ENCODE assay signal across 7 cellular contexts in genomic region chr5:176611435-176611834, GRCh38. TPM values are rescaled to one million over a fixed set of nuclear protein-coding genes. Genes with fewer than 3 reads are reported as not detected.
DNase-seq lines count a peak whose midpoint lies in the region; ATAC-seq and TF ChIP-seq lines count a peak whose summit lies in the region.

No MANE protein-coding gene starts in this region.

- intact Hi-C loops in MCF 10A (cut with micrococcal nuclease) (loop anchor here (1.0 kb wide), 1 partner anchor 36 kb away; the partner anchor contains the start of gene TSPAN17), stomach (cut with DNase I; ENCODE audit: low total_unique reads) (no loop called here)

- H3K36me3 Mint-ChIP-seq in MCF 10A (ENCODE audit: insufficient read depth, unreplicated experiment), result no peaks in the 10 kb centered on the region

- H3K4me3 Mint-ChIP-seq in MCF 10A (ENCODE audit: unreplicated experiment), result no peak overlapping the region

- no peak for TF ChIP-seq EP300 in stomach (IDR thresholded peaks at IDR 0.05)

- H3K36me3 ChIP-seq in SJSA1 (no peaks in the 10 kb centered on the region; the same call in none of the 2 replicates), stomach (no peaks in the 10 kb centered on the region)

- no peak overlapping the region for H3K27ac Mint-ChIP-seq in MCF 10A (ENCODE audit: low read depth, unreplicated experiment)

- H3K4me3 ChIP-seq in HFF-Myc (replicated peaks; ENCODE audit: low read depth, low read length), result no peak overlapping the region
- H3K4me3 ChIP-seq in SJSA1, result no peak overlapping the region
- no peak overlapping the region for H3K4me3 ChIP-seq in stomach

- POLR2A ChIA-PET in MCF 10A (lab: Yijun Ruan, JAX), result interaction anchor here (0.5 to 0.9 kb wide), 4 partner anchors 36 to 250 kb away, joined by 3 to 4 read pairs (median 4); partner anchors contain the start of gene TSPAN17

- no peak overlapping the region for H3K27ac ChIP-seq in SJSA1
- no peak overlapping the region for H3K27ac ChIP-seq in stomach

- peaks cover 38% of the 10 kb centered on the region for H3K4me1 ChIP-seq in SJSA1 (replicated peaks)
- H3K4me1 ChIP-seq in stomach, result peaks cover 5 to 27% (median 15%) of the 10 kb centered on the region in 4 donors

- H3K27me3 Mint-ChIP-seq in MCF 10A (ENCODE audit: insufficient read depth, unreplicated experiment), result peaks cover 5% of the 10 kb centered on the region

- DNase-seq in HFF-Myc (ENCODE audit: extremely low read depth, low read depth) (peak; percentile 72), SJSA1 (ENCODE audit: low read depth in 1 of 2, low spot score in 2 of 2) (peak; percentile 46 to 86), MCF 10A (ENCODE audit: unreplicated experiment) (peak; percentile 87), left kidney (ENCODE audit: low read depth, low spot score) (peak; percentile 93), stomach (peak; percentile 71), cerebellum (ENCODE audit: low spot score) (no peak)

- no TSS peak for BruUV-seq in MCF 10A (replicated peaks; lab: Mats Ljungman, UMichigan)

- no peak for TF ChIP-seq POLR2A in stomach (IDR thresholded peaks at IDR 0.05)

- no peak for ATAC-seq in HG02981 (IDR thresholded peaks at IDR 0.05; ENCODE audit: unreplicated experiment)

- no peaks in the 10 kb centered on the region for H3K27me3 ChIP-seq in SJSA1 (replicated peaks)
- peaks cover 4 to 73% (median 35%) of the 10 kb centered on the region in 3 donors for H3K27me3 ChIP-seq in stomach

- 12 to 16% (median 12%) methylated on average over 10 of the region's 10 CpGs for WGBS in stomach, 5 donors

- H3K9me3 Mint-ChIP-seq in MCF 10A (ENCODE audit: unreplicated experiment), result no peaks in the 10 kb centered on the region

- CTCF ChIA-PET in MCF 10A (lab: Yijun Ruan, JAX), result interaction anchor here (1.0 to 1.6 kb wide), 3 partner anchors 35 to 40 kb away, joined by 3 to 4 read pairs (median 3); no protein-coding TSS in a partner anchor

- H3K9me3 ChIP-seq in SJSA1 (replicated peaks), result no peaks in the 10 kb centered on the region
- no peaks in the 10 kb centered on the region for H3K9me3 ChIP-seq in stomach

- no peak for TF ChIP-seq CTCF in HFF-Myc (IDR thresholded peaks at IDR 0.05; ENCODE audit: low read depth, low read length, missing control alignments)
- no peak for TF ChIP-seq CTCF in MCF 10A (IDR thresholded peaks at IDR 0.05; ENCODE audit: unreplicated experiment)
- TF ChIP-seq CTCF in stomach (IDR thresholded peaks at IDR 0.05), result no peak

- peaks cover 36% of the 10 kb centered on the region for H3K4me1 Mint-ChIP-seq in MCF 10A (ENCODE audit: insufficient read depth, unreplicated experiment)

RNA-seq across cellular contexts. Expression of gene GPRIN1, which starts 1.5 kb away (rescaled TPM):
- total RNA-seq in SJSA1 (2014; rRNA removed; shearing (Covaris generic)), result 15.0 and 15.6 TPM in 2 replicates
- total RNA-seq in MCF 10A (2022) (3.0 and 3.7 TPM in 2 replicates), stomach (1 to 10 TPM in 1 of 5 donors, under 1 TPM in 2, not detected in 2; 0.72 to 1.4 (median 0.92) TPM), cerebellum (38.9 TPM)
- polyA plus RNA-seq in stomach, result under 1 TPM; 0.30 to 0.46 (median 0.37) TPM

RNA-seq across cellular contexts. Expression of gene SNCB, which starts 18.9 kb away (rescaled TPM):
- total RNA-seq in SJSA1 (2014; rRNA removed; shearing (Covaris generic)), result not detected in 2 replicates
- total RNA-seq in MCF 10A (2022) (not detected in 2 replicates), stomach (not detected), cerebellum (25.6 TPM)
- not detected for polyA plus RNA-seq in stomach

RNA-seq across cellular contexts. Expression of gene EIF4E1B, which starts 19.0 kb away (rescaled TPM):
- total RNA-seq in SJSA1 (2014; rRNA removed; shearing (Covaris generic)), result not detected in 2 replicates
- total RNA-seq in MCF 10A (2022), result not detected in 2 replicates
- total RNA-seq in stomach, result not detected
- polyA plus RNA-seq in stomach, result not detected
- total RNA-seq in cerebellum, result 0.27 TPM

RNA-seq across cellular contexts. Expression of gene TSPAN17, which starts 35.8 kb away (rescaled TPM):
- 50.9 and 52.5 TPM in 2 replicates for total RNA-seq in SJSA1 (2014; rRNA removed; shearing (Covaris generic))
- total RNA-seq in MCF 10A (2022) (36.7 and 47.5 TPM in 2 replicates), stomach (10 to 100 TPM in 3 of 5 donors, 1 to 10 TPM in 2; 2.3 to 79.9 (median 19.0) TPM), cerebellum (33.7 TPM)
- 10 to 100 TPM; 21.7 to 24.0 (median 21.8) TPM for polyA plus RNA-seq in stomach

Comparison
In these comparisons a context has a peak if more than half of its experiments do, and no peak if none do; other contexts are left out.
1. RNA of gene SNCB, which starts 18.9 kb away (total RNA-seq): 25.6 TPM in cerebellum (single experiment); not detected in SJSA1, not detected in MCF 10A and not detected in stomach; every median in the first group is over 10 times any median in the second.